In genomic region chr9:97921959-97922905, GRCh38 we compare ENCODE assay signal across 8 cellular contexts. TPM values are rescaled to one million over a fixed set of nuclear protein-coding genes. Genes with fewer than 3 reads are reported as not detected.
DNase-seq lines count a peak whose midpoint lies in the region; ATAC-seq and TF ChIP-seq lines count a peak whose summit lies in the region.

Gene TRMO (minus strand): TSS chr9:97922500. CDS start chr9:97922493, 7 bp downstream.

- no peak within 1 kb of the TSS for H3K9ac ChIP-seq in trophoblast cell (ENCODE audit: low read length)

- peak within 1 kb of the TSS; percentile 4 for H3K4ac ChIP-seq in trophoblast cell (ENCODE audit: low read depth, low read length)

- H2AK5ac ChIP-seq in trophoblast cell (ENCODE audit: low read length), result no peak within 1 kb of the TSS

- intact Hi-C loops in cardiac septum (cut with DNase I) (loop anchor here (2.0 to 5.0 kb wide), 4 partner anchors 63 to 335 kb away; partner anchors contain the start of gene CORO2A), transverse colon (cut with DNase I; ENCODE audit: low total_unique reads) (loop anchor here (5.0 kb wide), 1 partner anchor 60 kb away; the partner anchor contains the start of gene ANP32B)

- H4K91ac ChIP-seq in trophoblast cell (ENCODE audit: low read depth, low read length), result peak within 1 kb of the TSS; percentile 31

- TF ChIP-seq CTCF in GM12874 (IDR thresholded peaks at IDR 0.05; ENCODE audit: insufficient read depth, low read depth, low read length), result peak; percentile 80
- TF ChIP-seq CTCF in transverse colon (IDR thresholded peaks at IDR 0.05), result peak; percentile 35 to 68 (median 47)

- H2BK120ac ChIP-seq in trophoblast cell (ENCODE audit: insufficient read depth, low read length, poor library complexity), result peak within 1 kb of the TSS; percentile 22

- H3K79me1 ChIP-seq in trophoblast cell (ENCODE audit: low read length), result peaks cover 4% of the 10 kb centered on the region

- H3K36me3 Mint-ChIP-seq in activated naive CD8-positive, alpha-beta T cell treated with anti-CD3 and anti-CD28 coated beads, Interleukin-2, amount 50 U/mL, for 24 hours (ENCODE audit: low read depth), result peaks cover 10% of the 10 kb centered on the region

- peak; percentile 56 for TF ChIP-seq EP300 in transverse colon (IDR thresholded peaks at IDR 0.05; ENCODE audit: low read depth)

- H3K4me1 Mint-ChIP-seq in activated naive CD8-positive, alpha-beta T cell treated with anti-CD3 and anti-CD28 coated beads, Interleukin-2, amount 50 U/mL, for 24 hours, result peaks cover 53% of the 10 kb centered on the region

- H3K27ac Mint-ChIP-seq in activated naive CD8-positive, alpha-beta T cell treated with anti-CD3 and anti-CD28 coated beads, Interleukin-2, amount 50 U/mL, for 24 hours, result peak within 1 kb of the TSS; percentile 99

- peak within 1 kb of the TSS; percentile 50 for H3K4me2 ChIP-seq in trophoblast cell (ENCODE audit: low read length)

- H3K14ac ChIP-seq in trophoblast cell (ENCODE audit: low read length), result peak within 1 kb of the TSS; percentile 20

- peak within 1 kb of the TSS; percentile 83 for H4K8ac ChIP-seq in trophoblast cell (ENCODE audit: low read depth, low read length)

- in situ Hi-C loops in transverse colon (cut with MboI; ENCODE audit: low pct_ligation_motif_present in 1 of 4, low pct_unique_long_range_greater_than_20kb in 1 of 4, low sequenced_read_pairs in 3 of 4), result loop anchor here in 3 of 4 donors (10.0 to 25.0 kb wide), 3 partner anchors 113 to 340 kb away; partner anchors contain the start of gene TBC1D2 (in 2 of the 3)

- H3K79me2 ChIP-seq in trophoblast cell (ENCODE audit: control insufficient read depth, insufficient read depth, low read length, poor library complexity), result no peaks in the 10 kb centered on the region

- H3K9me3 Mint-ChIP-seq in activated naive CD8-positive, alpha-beta T cell treated with anti-CD3 and anti-CD28 coated beads, Interleukin-2, amount 50 U/mL, for 24 hours, result no peaks in the 10 kb centered on the region

- H3K9me3 ChIP-seq in trophoblast cell (ENCODE audit: insufficient read depth, low read depth, low read length) (no peaks in the 10 kb centered on the region), transverse colon (no peaks in the 10 kb centered on the region)

- peak within 1 kb of the TSS; percentile 8 for H3K18ac ChIP-seq in trophoblast cell (ENCODE audit: low read length)

- H3K36me3 ChIP-seq in trophoblast cell (ENCODE audit: control insufficient read depth in 1 of 2, insufficient read depth in 2 of 2, low read length in 2 of 2) (no peaks in the 10 kb centered on the region), transverse colon (no peaks in the 10 kb centered on the region)

- H2AFZ ChIP-seq in trophoblast cell (ENCODE audit: insufficient read depth, low read length, poor library complexity), result peak within 1 kb of the TSS; percentile 53

- peak; percentile 95 to 100 (median 100) for DNase-seq in NCI-H1417 (lab: John Stamatoyannopoulos, UW)
- peak; percentile 97 to 98 for DNase-seq in SW 1271 (lab: John Stamatoyannopoulos, UW)
- peak; percentile 99 for DNase-seq in activated naive CD8-positive, alpha-beta T cell treated with anti-CD3 and anti-CD28 coated beads, Interleukin-2, amount 50 U/mL, for 24 hours
- DNase-seq in cardiac septum (ENCODE audit: low spot score), result peak; percentile 98
- DNase-seq in trophoblast cell, result peak; percentile 97 to 99
- DNase-seq in transverse colon, result peak; percentile 98

- H3K27me3 Mint-ChIP-seq in activated naive CD8-positive, alpha-beta T cell treated with anti-CD3 and anti-CD28 coated beads, Interleukin-2, amount 50 U/mL, for 24 hours, result peaks cover 7% of the 10 kb centered on the region

- H3K27ac ChIP-seq in trophoblast cell (ENCODE audit: low read depth, low read length), result peak within 1 kb of the TSS; percentile 62
- H3K27ac ChIP-seq in transverse colon, result peak within 1 kb of the TSS; percentile 94 to 98 (median 96)

- ATAC-seq in HG02763 (IDR thresholded peaks at IDR 0.05; ENCODE audit: unreplicated experiment), result peak; percentile 88
- peak; percentile 84 for ATAC-seq in activated naive CD8-positive, alpha-beta T cell treated with anti-CD3 and anti-CD28 coated beads, Interleukin-2, amount 50 U/mL, for 24 hours

- TF ChIP-seq POLR2A in transverse colon (IDR thresholded peaks at IDR 0.05), result peak; percentile 96

- H3K23ac ChIP-seq in trophoblast cell (ENCODE audit: low read length), result no peak within 1 kb of the TSS

- H3K27me3 ChIP-seq in trophoblast cell (ENCODE audit: insufficient read depth, low read length) (no peaks in the 10 kb centered on the region), transverse colon (peaks cover 16% of the 10 kb centered on the region)

- peak within 1 kb of the TSS; percentile 79 for H4K12ac ChIP-seq in trophoblast cell (ENCODE audit: low read depth, low read length)

- H2BK12ac ChIP-seq in trophoblast cell (ENCODE audit: low read length), result no peak within 1 kb of the TSS

- H3K4me3 Mint-ChIP-seq in activated naive CD8-positive, alpha-beta T cell treated with anti-CD3 and anti-CD28 coated beads, Interleukin-2, amount 50 U/mL, for 24 hours, result peak within 1 kb of the TSS; percentile 90

- peak within 1 kb of the TSS; percentile 15 for H2BK5ac ChIP-seq in trophoblast cell (ENCODE audit: low read depth, low read length, poor library complexity)

- H3K4me1 ChIP-seq in trophoblast cell (ENCODE audit: control insufficient read depth in 1 of 2, insufficient read depth in 2 of 2, low read length in 2 of 2) (no peaks in the 10 kb centered on the region), transverse colon (peaks cover 0 to 35% (median 12%) of the 10 kb centered on the region in 4 donors)

- peak within 1 kb of the TSS; percentile 67 for H3K4me3 ChIP-seq in trophoblast cell (ENCODE audit: low read depth, low read length)
- H3K4me3 ChIP-seq in transverse colon, result peak within 1 kb of the TSS; percentile 49 to 62 (median 52)

- no CpG with 5 or more reads among the region's 63 CpGs for WGBS in trophoblast cell (ENCODE audit: extremely low coverage, insufficient coverage, insufficient read length)
- 0% methylated on average over 6 to 62 of the region's 63 CpGs for WGBS in transverse colon (ENCODE audit: low coverage in 1 of 2), 2 donors

RNA-seq across cellular contexts. Expression of gene TRMO, which starts in this region (rescaled TPM):
- 7.3 TPM for total RNA-seq in cardiac septum
- polyA plus RNA-seq in trophoblast cell (2013), result 3.0 and 3.4 TPM in 2 replicates
- 10 to 100 TPM; 25.6 to 37.8 (median 31.1) TPM for total RNA-seq in transverse colon

Comparison
In these comparisons a context has a peak if more than half of its experiments do, and no peak if none do; other contexts are left out.
1. Peak in every context shown above with its lines: DNase-seq, ATAC-seq, H3K4me3 ChIP-seq and H3K27ac ChIP-seq.